In genomic region chr19:45717131-45717982, GRCh38 we compare ENCODE assay signal across 9 cellular contexts. TPM values are rescaled to one million over a fixed set of nuclear protein-coding genes. Genes with fewer than 3 reads are reported as not detected.
DNase-seq lines count a peak whose midpoint lies in the region; ATAC-seq lines count a peak whose summit lies in the region.
"Had no signal": no experiment of that assay in that cellular context is flagged by ENCODE, and none has a peak within 500 bp of the region (broad histone marks: within the 10 kb centered on the region; RNA-seq: fewer than 3 reads in every experiment).

No MANE protein-coding gene starts in this region.

- ATAC-seq in GM19035 (IDR thresholded peaks at IDR 0.05; ENCODE audit: unreplicated experiment) (peak; percentile 93), HG03378 (IDR thresholded peaks at IDR 0.05; ENCODE audit: unreplicated experiment) (peak; percentile 84)

- DNase-seq in AG20443 (ENCODE audit: low spot score) (peak; percentile 98), NCI-H460 (ENCODE audit: extremely low read depth, low read depth) (peak; percentile 98), cerebellum (ENCODE audit: low spot score) (peak; percentile 99), islet precursor cell (peak; percentile 100)
- DNase-seq in activated CD4-positive, alpha-beta T cell treated with anti-CD3 and anti-CD28 coated beads for 1 hour: peak; percentile 97
- DNase-seq in stimulated activated CD4-positive, alpha-beta T cell treated with anti-CD3 and anti-CD28 coated beads, Interleukin-12 subunit alpha, Interleukin-12 subunit beta, amount 100 ng/mL, for 4 hours: peak; percentile 95

RNA-seq across cellular contexts. Expression of gene FBXO46, which starts 13.3 kb away (rescaled TPM):
- 9.8 and 11.5 TPM in 2 replicates for total RNA-seq in NCI-H460 (2014; rRNA removed; shearing (Covaris generic))
- 27.0 and 46.4 TPM in 2 replicates for polyA plus RNA-seq in NCI-H460 (2014; cell fraction: nucleus; rRNA removed)
- 3.6 TPM for total RNA-seq in cerebellum

RNA-seq across cellular contexts. Expression of gene MEIOSIN, which starts 15.9 kb away (rescaled TPM):
- not detected in 2 replicates for total RNA-seq in NCI-H460 (2014; rRNA removed; shearing (Covaris generic))
- 0.43 TPM in 1 of 2 replicates, not detected in the other for polyA plus RNA-seq in NCI-H460 (2014; cell fraction: nucleus; rRNA removed)
- total RNA-seq in cerebellum: not detected
- total RNA-seq: T-helper 2 cell treated with Interferon-gamma antibody and Interleukin-4, amounts not matched to agents 100 ng/mL and 5 ng/mL, for 36 hours had no signal

RNA-seq across cellular contexts. Expression of gene QPCTL, which starts 24.9 kb away (rescaled TPM):
- total RNA-seq in NCI-H460 (2014; rRNA removed; shearing (Covaris generic)): 6.3 and 6.6 TPM in 2 replicates
- polyA plus RNA-seq in NCI-H460 (2014; cell fraction: nucleus; rRNA removed): 12.5 and 37.3 TPM in 2 replicates
- total RNA-seq in cerebellum: 2.4 TPM

RNA-seq across cellular contexts. Expression of gene SNRPD2, which starts 25.6 kb away (rescaled TPM):
- total RNA-seq in NCI-H460 (2014; rRNA removed; shearing (Covaris generic)): 213 and 246 TPM in 2 replicates
- 250 and 396 TPM in 2 replicates for polyA plus RNA-seq in NCI-H460 (2014; cell fraction: nucleus; rRNA removed)
- total RNA-seq in cerebellum: 86.0 TPM

RNA-seq across cellular contexts. Expression of gene GIPR, which starts 49.3 kb away (rescaled TPM):
- total RNA-seq in NCI-H460 (2014; rRNA removed; shearing (Covaris generic)): 0.69 and 1.1 TPM in 2 replicates
- polyA plus RNA-seq in NCI-H460 (2014; cell fraction: nucleus; rRNA removed): 0.67 and 2.7 TPM in 2 replicates
- total RNA-seq in cerebellum: not detected

Comparison
In these comparisons a context has a peak if more than half of its experiments do, and no peak if none do; other contexts are left out.
1. Peak in every context shown above with its lines: DNase-seq and ATAC-seq.